Comparison of ENCODE assay signal across 11 cellular contexts in genomic region chr14:103698380-103699260, GRCh38. TPM values are rescaled to one million over a fixed set of nuclear protein-coding genes. Genes with fewer than 3 reads are reported as not detected.
DNase-seq lines count a peak whose midpoint lies in the region; ATAC-seq, FAIRE-seq and TF ChIP-seq lines count a peak whose summit lies in the region.
"Had no signal": no experiment of that assay in that cellular context is flagged by ENCODE, and none has a peak within 500 bp of the region (broad histone marks: within the 10 kb centered on the region; RNA-seq: fewer than 3 reads in every experiment).

No MANE protein-coding gene starts in this region.

- FAIRE-seq in A549 (lab: Jason Lieb, UNC) = no peak

- CTCF ChIA-PET in A549 (lab: Yijun Ruan, JAX) = interaction anchor here (0.6 to 1.6 kb wide), 4 partner anchors 13 to 32 kb away, joined by 3 to 6 read pairs (median 3); no protein-coding TSS in a partner anchor
- CTCF ChIA-PET in HEK293 (lab: Yijun Ruan, JAX) = interaction anchor here (1.0 kb wide), 1 partner anchor 19 kb away, joined by 3 read pairs; no protein-coding TSS in a partner anchor

- H3K4me3 ChIP-seq in A549 (no peak overlapping the region), HEK293 (ENCODE audit: low read depth, low read length) (no peak overlapping the region), mucosa of descending colon (no peak overlapping the region)

- peaks cover under 1% of the 10 kb centered on the region; the same call in 1 of the 3 replicates for H3K4me1 ChIP-seq in A549
- peaks cover 11% of the 10 kb centered on the region for H3K4me1 ChIP-seq in HEK293 (ENCODE audit: control insufficient read depth, insufficient read depth, low read length)
- H3K4me1 ChIP-seq in mucosa of descending colon (ENCODE audit: low read depth) = peaks cover 14% of the 10 kb centered on the region

- H3K27ac Mint-ChIP-seq in chondrocyte (ENCODE audit: unreplicated experiment) = no peak overlapping the region

- DNase-seq in A549 (ENCODE audit: low read depth in 1 of 2, low spot score in 1 of 2) (no peak), chondrocyte (ENCODE audit: low spot score) (peak; percentile 83), mucosa of descending colon (peak; percentile 86 to 87 (median 87)), HCEC 1CT (no peak), GDM1 (lab: John Stamatoyannopoulos, UW) (no peak)
- DNase-seq: CD8-positive, alpha-beta memory T cell; HFFc6; nephron progenitor cell had no signal

- WGBS in A549 (ENCODE audit: missing lambda C conversion rate) = 94% methylated on average over 14 of the region's 33 CpGs

- peaks cover 6 to 81% of the 10 kb centered on the region in 2 experiments; a peak in 2 of 3 replicates for H3K36me3 ChIP-seq in HEK293 (ENCODE audit: control insufficient read depth in 2 of 2, insufficient read depth in 1 of 2, low read length in 2 of 2)
- no peaks in the 10 kb centered on the region for H3K36me3 ChIP-seq in mucosa of descending colon (ENCODE audit: low read depth)

- no peak for TF ChIP-seq EP300 in A549 (IDR thresholded peaks at IDR 0.05)

- TF ChIP-seq CTCF in A549 (IDR thresholded peaks at IDR 0.05) (no peak), HEK293 (tag by site-specific recombination; IDR thresholded peaks at IDR 0.05) (no peak), chondrocyte (IDR thresholded peaks at IDR 0.05) (no peak), mucosa of descending colon (IDR thresholded peaks at IDR 0.05) (no peak)

- TF ChIP-seq POLR2A in A549 (IDR thresholded peaks at IDR 0.05; ENCODE audit: low read length) = no peak

- H3K4me3 Mint-ChIP-seq in chondrocyte (ENCODE audit: unreplicated experiment) = no peak overlapping the region
- H3K4me3 Mint-ChIP-seq: CD8-positive, alpha-beta memory T cell; HFFc6; nephron progenitor cell had no signal

- H3K4me2 ChIP-seq in A549 = no peak overlapping the region

- TF ChIP-seq RAD21 in A549 (conservative IDR thresholded peaks at IDR 0.05 in 1 of 2, IDR thresholded peaks at IDR 0.05 in 1 of 2) = no peak

- H3K36me3 Mint-ChIP-seq in chondrocyte (ENCODE audit: low read depth) = peaks cover 15% of the 10 kb centered on the region

- H3K27ac ChIP-seq in A549 (no peak overlapping the region), HEK293 (ENCODE audit: extremely low read depth, low read depth, low read length) (0 out of 2 replicates have a peak overlapping the region, but pooled peaks have one; percentile 41)

- H3K4me1 Mint-ChIP-seq in chondrocyte (ENCODE audit: low read depth) = peaks cover 27% of the 10 kb centered on the region

- ATAC-seq in A549 (peak in 1 of 2 experiments; percentile 5; a peak in 3 of 6 replicates), mucosa of descending colon (peak; percentile 88), HG02571 (IDR thresholded peaks at IDR 0.05; ENCODE audit: unreplicated experiment) (no peak), HG02970 (IDR thresholded peaks at IDR 0.05; ENCODE audit: low FRiP score, unreplicated experiment) (no peak)

- H3K9me3 ChIP-seq in A549 (no peaks in the 10 kb centered on the region), HEK293 (ENCODE audit: control insufficient read depth, insufficient read depth, low read depth, low read length) (no peaks in the 10 kb centered on the region), mucosa of descending colon (no peaks in the 10 kb centered on the region)

- H3K9me3 Mint-ChIP-seq in chondrocyte (ENCODE audit: low read depth) = no peaks in the 10 kb centered on the region
- H3K9me3 Mint-ChIP-seq: CD8-positive, alpha-beta memory T cell; nephron progenitor cell had no signal

- POLR2A ChIA-PET in A549 (lab: Yijun Ruan, JAX) (no interaction called here), HEK293 (lab: Yijun Ruan, JAX) (interaction anchor here (6.4 kb wide), 1 partner anchor 16 kb away, joined by 31 read pairs; the partner anchor contains the start of genes XRCC3 and ZFYVE21)

- intact Hi-C loops in mucosa of descending colon (cut with DNase I, micrococcal nuclease) = no loop called here

- no peaks in the 10 kb centered on the region for H3K27me3 Mint-ChIP-seq in chondrocyte (ENCODE audit: low read depth)
- H3K27me3 Mint-ChIP-seq: CD8-positive, alpha-beta memory T cell had no signal

TF ChIP-seq in A549, 52 proteins besides CTCF, POLR2A, EP300 and RAD21:
- TF ChIP-seq KDM5A (IDR thresholded peaks at IDR 0.05) = no peak
- TF ChIP-seq POLR2AphosphoS2 (conservative IDR thresholded peaks at IDR 0.05; ENCODE audit: low read length) = 0 out of 2 replicates have a peak, but pooled peaks have one; percentile 49
- no peak for TF ChIP-seq USF2 (IDR thresholded peaks at IDR 0.05)
- no peak for TF ChIP-seq HOXB13 (CRISPR knock-in tag; IDR thresholded peaks at IDR 0.05; ENCODE audit: low read depth)
- no peak for TF ChIP-seq RCOR1 (IDR thresholded peaks at IDR 0.05; ENCODE audit: low read depth, low read length)

TF ChIP-seq in HEK293, 187 proteins besides CTCF, POLR2A, EP300 and RAD21:
- TF ChIP-seq ZIC2 (tag by site-specific recombination; IDR thresholded peaks at IDR 0.05) = peak; percentile 56
- no peak for TF ChIP-seq ZNF121 (tag by site-specific recombination; IDR thresholded peaks at IDR 0.05)
- TF ChIP-seq GLIS1 (tag by site-specific recombination; IDR thresholded peaks at IDR 0.05) = peak; percentile 51
- no peak for TF ChIP-seq MEIS1 (CRISPR knock-in tag; IDR thresholded peaks at IDR 0.05; ENCODE audit: borderline replicate concordance)
- 0 out of 2 replicates have a peak, but pooled peaks have one; percentile 22 for TF ChIP-seq KLF9 (tag by site-specific recombination; IDR thresholded peaks at IDR 0.05; ENCODE audit: low read depth)
- TF ChIP-seq GLI2 (tag by site-specific recombination; IDR thresholded peaks at IDR 0.05; ENCODE audit: borderline replicate concordance, low read depth) = no peak

RNA-seq across cellular contexts. Expression of gene XRCC3, which starts 16.6 kb away (rescaled TPM):
- polyA plus RNA-seq in A549 (2011; rRNA removed) = 23.0 and 23.2 TPM in 2 replicates
- 31.5 and 45.8 TPM in 2 replicates for polyA plus RNA-seq in A549 (2012; cell fraction: cytosol; rRNA removed)
- 75.2 and 79.2 TPM in 2 replicates for polyA plus RNA-seq in A549 (2012; cell fraction: nucleus; rRNA removed)
- polyA plus RNA-seq in A549 (2017; fragmentation: RNase III; extraction: RNeasy Plus Mini Kit Qiagen cat#74134 plus additional on column Dnase treatment) = 26.3 to 28.1 TPM (median 27.4 TPM) in 3 replicates
- polyA minus RNA-seq in A549 (2011; rRNA and poly(A)+ RNA removed) = 17.3 and 19.5 TPM in 2 replicates
- total RNA-seq in chondrocyte = 3.4 to 9.9 TPM (median 6.6 TPM) in 3 replicates
- 10 to 100 TPM in 2 of 3 donors, 1 to 10 TPM in 1; 7.7 to 17.8 (median 11.0) TPM for total RNA-seq in mucosa of descending colon

RNA-seq across cellular contexts. Expression of gene ZFYVE21, which starts 17.0 kb away (rescaled TPM):
- 28.7 and 29.0 TPM in 2 replicates for polyA plus RNA-seq in A549 (2011; rRNA removed)
- polyA plus RNA-seq in A549 (2012; cell fraction: cytosol; rRNA removed) = 52.6 and 58.6 TPM in 2 replicates
- 49.6 and 65.5 TPM in 2 replicates for polyA plus RNA-seq in A549 (2012; cell fraction: nucleus; rRNA removed)
- polyA plus RNA-seq in A549 (2017; fragmentation: RNase III; extraction: RNeasy Plus Mini Kit Qiagen cat#74134 plus additional on column Dnase treatment) = 29.1 to 34.1 TPM (median 33.0 TPM) in 3 replicates
- 11.0 and 13.4 TPM in 2 replicates for polyA minus RNA-seq in A549 (2011; rRNA and poly(A)+ RNA removed)
- 68.6 to 84.3 TPM (median 68.6 TPM) in 3 replicates for total RNA-seq in chondrocyte
- total RNA-seq in mucosa of descending colon = 10 to 100 TPM; 49.9 to 67.1 (median 60.9) TPM

Comparison
In these comparisons a context has a peak if more than half of its experiments do, and no peak if none do; other contexts are left out.
1. DNase-seq: peak in chondrocyte (single experiment) and mucosa of descending colon (3 of 3); none in A549 (0 of 2), HCEC 1CT (single experiment) and GDM1 (single experiment).